Comparison of ENCODE assay signal across 20 cellular contexts in the genomic region with DNA sequence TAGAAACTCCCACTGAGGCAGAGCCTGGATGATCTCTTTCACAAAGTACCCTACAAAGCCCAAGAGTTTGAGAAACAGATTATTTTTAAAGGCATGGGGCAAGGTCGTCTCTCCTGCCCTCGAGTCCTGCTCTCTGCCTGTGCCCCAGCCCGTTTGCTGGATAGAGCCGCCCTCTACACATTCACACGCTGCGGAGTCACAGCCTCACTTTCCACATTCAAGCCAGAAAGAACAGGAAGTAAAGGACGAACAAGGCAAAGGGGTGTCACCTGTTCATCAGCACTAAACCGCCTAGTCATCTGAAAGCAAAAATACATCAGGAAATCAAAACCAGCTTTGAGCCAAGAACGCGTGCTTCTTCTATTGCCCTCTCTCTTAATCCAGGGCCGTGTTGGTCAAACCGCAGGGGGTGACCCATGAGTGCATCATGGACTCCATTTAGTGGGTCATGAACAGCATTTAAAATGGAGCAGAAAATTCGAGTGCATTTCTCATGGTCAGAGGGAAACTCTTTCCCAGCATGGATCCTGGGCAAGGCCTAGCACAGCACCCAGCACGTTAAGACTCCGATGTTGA.
"Had no signal": no experiment of that assay in that cellular context is flagged by ENCODE, and none has a peak within 500 bp of the region (broad histone marks: within the 10 kb centered on the region; RNA-seq: fewer than 3 reads in every experiment).

No MANE protein-coding gene starts in this region.

- H3K36me3 ChIP-seq: adrenal gland, breast epithelium, colonic mucosa, ovary, prostate gland, upper lobe of right lung had no signal

- H3K9me3 ChIP-seq: adrenal gland, ascending aorta, breast epithelium, colonic mucosa, heart right ventricle, left lung, ovary, prostate gland, right atrium auricular region, testis, upper lobe of right lung had no signal

- ATAC-seq: activated CD4-positive, CD25-positive, alpha-beta regulatory T cell treated with anti-CD3 and anti-CD28 coated beads, Interleukin-2, amount 50 U/mL, for 24 hours; activated CD8-positive, alpha-beta T cell treated with anti-CD3 and anti-CD28 coated beads, Interleukin-2, amount 10 ng/mL, durations not matched to agents 7 days and 5 days; naive thymus-derived CD8-positive, alpha-beta T cell had no signal

- H3K27ac ChIP-seq: adrenal gland, ascending aorta, breast epithelium, colonic mucosa, epithelial cell of prostate, heart right ventricle, left lung, ovary, right atrium auricular region, testis, upper lobe of right lung had no signal

- H3K4me3 ChIP-seq: adrenal gland, ascending aorta, breast epithelium, colonic mucosa, heart right ventricle, left lung, lung, ovary, prostate gland, right atrium auricular region, testis, upper lobe of right lung had no signal

- FAIRE-seq: kidney had no signal

- H3K27me3 ChIP-seq: adrenal gland, ascending aorta, colonic mucosa, heart right ventricle, ovary, right atrium auricular region, testis, upper lobe of right lung had no signal

- DNase-seq: activated CD4-positive, alpha-beta T cell treated with anti-CD3 and anti-CD28 coated beads, Interleukin-2, amount 50 U/mL, for 1 hour; activated CD8-positive, alpha-beta T cell treated with anti-CD3 and anti-CD28 coated beads, Interleukin-2, amount 10 ng/mL, durations not matched to agents 7 days and 5 days; activated gamma-delta T cell; colonic mucosa; heart right ventricle; kidney; left lung; ovary; stimulated activated CD4-positive, alpha-beta T cell treated with anti-CD3 and anti-CD28 coated beads, Interleukin-1b, Interleukin-23, amount 100 ng/mL, for 48 hours; testis; upper lobe of right lung had no signal

- H3K4me1 ChIP-seq: adrenal gland, breast epithelium, colonic mucosa, left lung, prostate gland, testis, upper lobe of right lung had no signal
